ENCODE assay signal across 8 cellular contexts in the genomic region with DNA sequence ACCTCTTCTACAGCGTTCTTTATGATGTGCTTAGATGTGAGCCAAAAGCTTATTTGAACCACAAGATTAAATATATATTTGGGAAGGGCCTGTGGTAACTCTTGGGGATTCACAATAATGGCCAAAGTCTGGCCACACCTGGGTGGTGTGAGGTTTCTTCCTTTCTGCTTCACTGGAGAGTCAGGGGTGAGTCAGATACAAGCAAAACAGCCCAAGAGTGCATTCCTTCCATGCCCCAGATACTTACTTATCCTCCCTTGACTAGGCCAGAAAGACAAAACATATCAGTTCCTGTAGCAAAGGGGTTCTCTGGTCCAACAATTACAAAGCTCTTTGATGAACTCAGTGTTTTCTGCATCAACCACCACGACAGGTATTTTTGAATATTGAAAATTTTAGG. TPM values are rescaled to one million over a fixed set of nuclear protein-coding genes. Genes with fewer than 3 reads are reported as not detected.
DNase-seq lines count a peak whose midpoint lies in the region; ATAC-seq lines count a peak whose summit lies in the region.

No MANE protein-coding gene starts in this region.

- H3K36me3 Mint-ChIP-seq in activated T-cell treated with anti-CD3 and anti-CD28 coated beads, Interleukin-2, amount 50 U/mL, for 72 hours (ENCODE audit: insufficient read depth in 2 of 2): peaks cover 38 to 67% of the 10 kb centered on the region in 2 donors
- H3K36me3 Mint-ChIP-seq in stimulated activated naive B cell treated with anti-CD40 and anti-IgM and Interleukin-4, amounts not matched to agents 10 μg/mL and 1 μg/mL and 100 μg/mL, for 72 hours: peaks cover 16 to 22% of the 10 kb centered on the region in 2 donors

- H3K4me3 Mint-ChIP-seq in activated T-cell treated with anti-CD3 and anti-CD28 coated beads, Interleukin-2, amount 50 U/mL, for 72 hours: peak overlapping the region; percentile 97 to 99
- peak overlapping the region; percentile 77 to 82 for H3K4me3 Mint-ChIP-seq in stimulated activated naive B cell treated with anti-CD40 and anti-IgM and Interleukin-4, amounts not matched to agents 10 μg/mL and 1 μg/mL and 100 μg/mL, for 72 hours

- no peaks in the 10 kb centered on the region for H3K27me3 Mint-ChIP-seq in activated T-cell treated with anti-CD3 and anti-CD28 coated beads, Interleukin-2, amount 50 U/mL, for 72 hours (ENCODE audit: low read depth)
- H3K27me3 Mint-ChIP-seq in stimulated activated naive B cell treated with anti-CD40 and anti-IgM and Interleukin-4, amounts not matched to agents 10 μg/mL and 1 μg/mL and 100 μg/mL, for 72 hours: no peaks in the 10 kb centered on the region

- DNase-seq in activated T-cell treated with anti-CD3 and anti-CD28 coated beads, Interleukin-2, amount 50 U/mL, for 72 hours: no peak
- DNase-seq in activated T-cell treated with anti-CD3 and anti-CD28 coated beads, Interleukin-2, amount 50 U/mL, for 1 hour: no peak
- DNase-seq in amniotic stem cell (lab: John Stamatoyannopoulos, UW) (peak; percentile 34), SIG-M5 (lab: John Stamatoyannopoulos, UW) (no peak), left ventricle myocardium superior (no peak), left lobe of liver (ENCODE audit: low spot score) (no peak)
- DNase-seq in stimulated activated naive B cell treated with anti-CD40 and anti-IgM and Interleukin-4, amounts not matched to agents 10 μg/mL and 1 μg/mL and 100 μg/mL, for 72 hours: peak; percentile 45

- H3K9me3 Mint-ChIP-seq in activated T-cell treated with anti-CD3 and anti-CD28 coated beads, Interleukin-2, amount 50 U/mL, for 72 hours: no peaks in the 10 kb centered on the region
- peaks cover 2 to 5% of the 10 kb centered on the region in 2 donors for H3K9me3 Mint-ChIP-seq in stimulated activated naive B cell treated with anti-CD40 and anti-IgM and Interleukin-4, amounts not matched to agents 10 μg/mL and 1 μg/mL and 100 μg/mL, for 72 hours

- H3K4me1 Mint-ChIP-seq in activated T-cell treated with anti-CD3 and anti-CD28 coated beads, Interleukin-2, amount 50 U/mL, for 72 hours (ENCODE audit: low read depth): peaks cover 65% of the 10 kb centered on the region
- peaks cover 23 to 52% of the 10 kb centered on the region in 2 donors for H3K4me1 Mint-ChIP-seq in stimulated activated naive B cell treated with anti-CD40 and anti-IgM and Interleukin-4, amounts not matched to agents 10 μg/mL and 1 μg/mL and 100 μg/mL, for 72 hours

- intact Hi-C loops in left ventricle myocardium superior (cut with micrococcal nuclease): no loop called here

- peak; percentile 32 to 44 for ATAC-seq in activated T-cell treated with anti-CD3 and anti-CD28 coated beads, Interleukin-2, amount 50 U/mL, for 72 hours (replicated peaks in 1 of 2)
- peak; percentile 68 for ATAC-seq in HG03097 (IDR thresholded peaks at IDR 0.05; ENCODE audit: low FRiP score, unreplicated experiment)
- peak; percentile 84 to 85 for ATAC-seq in stimulated activated naive B cell treated with anti-CD40 and anti-IgM and Interleukin-4, amounts not matched to agents 10 μg/mL and 1 μg/mL and 100 μg/mL, for 72 hours (replicated peaks)
- no peak for ATAC-seq in left ventricle myocardium superior
- no peak for ATAC-seq in left lobe of liver

- H3K27ac Mint-ChIP-seq in activated T-cell treated with anti-CD3 and anti-CD28 coated beads, Interleukin-2, amount 50 U/mL, for 72 hours: peak overlapping the region; percentile 100
- peak overlapping the region; percentile 88 for H3K27ac Mint-ChIP-seq in stimulated activated naive B cell treated with anti-CD40 and anti-IgM and Interleukin-4, amounts not matched to agents 10 μg/mL and 1 μg/mL and 100 μg/mL, for 72 hours

RNA-seq across cellular contexts. Expression of gene ZBED2, which starts 0.9 kb away (rescaled TPM):
- total RNA-seq in activated T-cell treated with anti-CD3 and anti-CD28 coated beads, Interleukin-2, amount 50 U/mL, for 72 hours: 100 to 1,000 TPM; 360 to 597 TPM
- total RNA-seq in left ventricle myocardium superior (not detected), left lobe of liver (0.20 TPM)

RNA-seq across cellular contexts. Expression of gene CD96, which starts 52.2 kb away (rescaled TPM):
- total RNA-seq in activated T-cell treated with anti-CD3 and anti-CD28 coated beads, Interleukin-2, amount 50 U/mL, for 72 hours: 10 to 100 TPM; 88.9 to 99.6 TPM
- total RNA-seq in left ventricle myocardium superior: 0.32 TPM
- total RNA-seq in left lobe of liver: 0.40 TPM

Comparison
In these comparisons a context has a peak if more than half of its experiments do, and no peak if none do; other contexts are left out.
1. ATAC-seq: peak in activated T-cell treated with anti-CD3 and anti-CD28 coated beads, Interleukin-2, amount 50 U/mL, for 72 hours (2 of 2), HG03097 (single experiment) and stimulated activated naive B cell treated with anti-CD40 and anti-IgM and Interleukin-4, amounts not matched to agents 10 μg/mL and 1 μg/mL and 100 μg/mL, for 72 hours (2 of 2); none in left ventricle myocardium superior (single experiment) and left lobe of liver (single experiment).
2. DNase-seq: peak in amniotic stem cell (single experiment) and stimulated activated naive B cell treated with anti-CD40 and anti-IgM and Interleukin-4, amounts not matched to agents 10 μg/mL and 1 μg/mL and 100 μg/mL, for 72 hours (single experiment); none in activated T-cell treated with anti-CD3 and anti-CD28 coated beads, Interleukin-2, amount 50 U/mL, for 72 hours (0 of 2), activated T-cell treated with anti-CD3 and anti-CD28 coated beads, Interleukin-2, amount 50 U/mL, for 1 hour (single experiment), SIG-M5 (single experiment), left ventricle myocardium superior (single experiment) and left lobe of liver (single experiment).
3. RNA of gene ZBED2, which starts 0.9 kb away (total RNA-seq): 360 to 597 TPM in activated T-cell treated with anti-CD3 and anti-CD28 coated beads, Interleukin-2, amount 50 U/mL, for 72 hours; 0.20 TPM in left lobe of liver (single experiment) and not detected in left ventricle myocardium superior (single experiment); every median in the first group is over 100 times any median in the second.
4. RNA of gene CD96, which starts 52.2 kb away (total RNA-seq): 88.9 to 99.6 TPM in activated T-cell treated with anti-CD3 and anti-CD28 coated beads, Interleukin-2, amount 50 U/mL, for 72 hours; 0.40 TPM in left lobe of liver (single experiment) and 0.32 TPM in left ventricle myocardium superior (single experiment); every median in the first group is over 10 times any median in the second.